9 cellular contexts compared by ENCODE assay signal in genomic region chrX:48800574-48801280, GRCh38. TPM values are rescaled to one million over a fixed set of nuclear protein-coding genes. Genes with fewer than 3 reads are reported as not detected.
DNase-seq lines count a peak whose midpoint lies in the region; ATAC-seq and TF ChIP-seq lines count a peak whose summit lies in the region.
"Had no signal": no experiment of that assay in that cellular context is flagged by ENCODE, and none has a peak within 500 bp of the region (broad histone marks: within the 10 kb centered on the region; RNA-seq: fewer than 3 reads in every experiment).

No MANE protein-coding gene starts in this region.

- peaks cover 0 to 24% (median 8%) of the 10 kb centered on the region in 11 experiments; a peak in 7 of 22 replicates for H3K36me3 ChIP-seq in BLaER1 treated with 17β-estradiol and CSF1 and Interleukin-3, amounts not matched to agents 10 nM and 100 nM

- peaks cover 10 to 17% (median 17%) of the 10 kb centered on the region in 3 donors for H3K4me1 Mint-ChIP-seq in naive B cell

- H3K9me3 Mint-ChIP-seq in naive B cell, result peaks cover 0 to 2% (median 0%) of the 10 kb centered on the region in 7 donors

- peak; percentile 1 for DNase-seq in NAMALWA (ENCODE audit: low spot score)
- peak; percentile 0 for DNase-seq in choroid plexus epithelial cell (ENCODE audit: low read depth)
- no peak for DNase-seq in naive B cell
- no peak for DNase-seq in occipital lobe (lab: John Stamatoyannopoulos, UW)
- no peak for DNase-seq in SIG-M5 (lab: John Stamatoyannopoulos, UW)

- peaks cover 0 to 16% (median 8%) of the 10 kb centered on the region in 11 experiments; a peak in 12 of 22 replicates for H3K9me3 ChIP-seq in BLaER1 treated with 17β-estradiol and CSF1 and Interleukin-3, amounts not matched to agents 10 nM and 100 nM (replicated peaks in 1 of 11)

- TF ChIP-seq CTCF in choroid plexus epithelial cell (conservative IDR thresholded peaks at IDR 0.05; ENCODE audit: low read depth, low read length), result no peak

- H3K4me3 Mint-ChIP-seq in naive B cell, result peak overlapping the region; percentile 88 to 98 (median 95)

- H3K4me2 ChIP-seq in BLaER1 treated with 17β-estradiol and CSF1 and Interleukin-3, amounts not matched to agents 10 nM and 100 nM, result peak overlapping the region; percentile 69 to 85 (median 79)

- H3K36me3 Mint-ChIP-seq in naive B cell, result peaks cover 0 to 5% of the 10 kb centered on the region in 2 donors

- H3K27ac ChIP-seq in BLaER1 treated with 17β-estradiol and CSF1 and Interleukin-3, amounts not matched to agents 10 nM and 100 nM, result peak overlapping the region; percentile 56 to 95 (median 91); a peak in 21 of 22 replicates

- ATAC-seq in naive B cell (ENCODE audit: low read depth in 2 of 2), result no peak
- ATAC-seq in GM21825 (IDR thresholded peaks at IDR 0.05; ENCODE audit: unreplicated experiment), result no peak
- no peak for ATAC-seq in GM21526 (IDR thresholded peaks at IDR 0.05; ENCODE audit: low FRiP score, unreplicated experiment)

- H3K27me3 Mint-ChIP-seq in naive B cell, result peaks cover 0 to 13% (median 0%) of the 10 kb centered on the region in 3 donors

- H3K4me3 ChIP-seq in BLaER1 treated with 17β-estradiol and CSF1 and Interleukin-3, amounts not matched to agents 10 nM and 100 nM, result peak overlapping the region; percentile 52 to 74 (median 67)
- H3K4me3 ChIP-seq in choroid plexus epithelial cell (ENCODE audit: low read depth, low read length), result peak overlapping the region; percentile 75

- H4K20me1 ChIP-seq in BLaER1 treated with 17β-estradiol and CSF1 and Interleukin-3, amounts not matched to agents 10 nM and 100 nM, result peaks cover 0 to 7% (median 0%) of the 10 kb centered on the region in 11 experiments; a peak in 2 of 22 replicates

- H3K9ac ChIP-seq in BLaER1 treated with 17β-estradiol and CSF1 and Interleukin-3, amounts not matched to agents 10 nM and 100 nM, result peak overlapping the region; percentile 71 to 93 (median 88); a peak in 21 of 22 replicates

- peaks cover 21 to 87% (median 77%) of the 10 kb centered on the region in 11 experiments; a peak in 21 of 22 replicates for H3K27me3 ChIP-seq in BLaER1 treated with 17β-estradiol and CSF1 and Interleukin-3, amounts not matched to agents 10 nM and 100 nM

- peaks cover 13 to 17% (median 13%) of the 10 kb centered on the region in 10 experiments; a peak in 17 of 20 replicates for H3K4me1 ChIP-seq in BLaER1 treated with 17β-estradiol and CSF1 and Interleukin-3, amounts not matched to agents 10 nM and 100 nM

- peak overlapping the region; percentile 96 to 100 (median 98) for H3K27ac Mint-ChIP-seq in naive B cell

RNA-seq across cellular contexts. Expression of gene HDAC6, which starts 1.1 kb away (rescaled TPM):
- 10 to 100 TPM; 11.9 to 26.6 (median 21.2) TPM for polyA plus RNA-seq in naive B cell (ENCODE audit: low read depth in 6 of 6)
- total RNA-seq in occipital lobe, result 64.1 TPM

RNA-seq across cellular contexts. Expression of gene GATA1, which starts 14.3 kb away (rescaled TPM):
- polyA plus RNA-seq in naive B cell (ENCODE audit: low read depth in 6 of 6), result under 1 TPM in 2 of 6 donors, not detected in 4; 0.23 to 0.27 TPM
- 0.31 TPM for total RNA-seq in occipital lobe
- total RNA-seq: myocyte had no signal

RNA-seq across cellular contexts. Expression of gene ERAS, which starts 25.6 kb away (rescaled TPM):
- polyA plus RNA-seq in naive B cell (ENCODE audit: low read depth in 6 of 6), result under 1 TPM in 2 of 6 donors, not detected in 4; 0.51 to 0.92 TPM
- total RNA-seq in occipital lobe, result not detected
- total RNA-seq: myocyte had no signal

RNA-seq across cellular contexts. Expression of gene PCSK1N, which starts 34.7 kb away (rescaled TPM):
- under 1 TPM in 1 of 6 donors, not detected in 5; 0.57 TPM for polyA plus RNA-seq in naive B cell (ENCODE audit: low read depth in 6 of 6)
- total RNA-seq in occipital lobe, result 48.7 TPM

RNA-seq across cellular contexts. Expression of gene GLOD5, which starts 39.2 kb away (rescaled TPM):
- polyA plus RNA-seq in naive B cell (ENCODE audit: low read depth in 6 of 6), result not detected
- not detected for total RNA-seq in occipital lobe
- total RNA-seq: myocyte had no signal

Comparison
In these comparisons a context has a peak if more than half of its experiments do, and no peak if none do; other contexts are left out.
1. DNase-seq: peak in NAMALWA (single experiment) and choroid plexus epithelial cell (single experiment); none in naive B cell (single experiment), occipital lobe (single experiment) and SIG-M5 (single experiment).